ENCODE assay signal across 1 cellular context in genomic region chr13:99053636-99054233, GRCh38.
TF ChIP-seq lines count a peak whose summit lies in the region.

No MANE protein-coding gene starts in this region.

TF ChIP-seq in GM23338, 12 proteins besides CTCF, POLR2A, EP300 and RAD21:
- TF ChIP-seq ZNF462 (CRISPR knock-in tag; IDR thresholded peaks at IDR 0.05) (no peak), ETS1 (IDR thresholded peaks at IDR 0.05) (no peak), EZH2phosphoT487 (IDR thresholded peaks at IDR 0.05; ENCODE audit: unreplicated experiment) (no peak), CREB1 (CRISPR knock-in tag; IDR thresholded peaks at IDR 0.05; ENCODE audit: low read depth) (no peak), ZNF331 (CRISPR knock-in tag; IDR thresholded peaks at IDR 0.05; ENCODE audit: low read depth) (no peak), ZNF114 (CRISPR knock-in tag; IDR thresholded peaks at IDR 0.05) (no peak), EZH2 (IDR thresholded peaks at IDR 0.05; ENCODE audit: low read depth, unreplicated experiment) (no peak), POLR2AphosphoS5 (IDR thresholded peaks at IDR 0.05; ENCODE audit: low read depth) (no peak), NANOG (IDR thresholded peaks at IDR 0.05; ENCODE audit: borderline replicate concordance) (no peak), JUNB (IDR thresholded peaks at IDR 0.05; ENCODE audit: unreplicated experiment) (no peak), REST (IDR thresholded peaks at IDR 0.05; ENCODE audit: unreplicated experiment) (no peak), STAT1 (IDR thresholded peaks at IDR 0.05; ENCODE audit: unreplicated experiment) (no peak)
